ENCODE assay signal across 11 cellular contexts in genomic region chr1:160207118-160207650, GRCh38. TPM values are rescaled to one million over a fixed set of nuclear protein-coding genes. Genes with fewer than 3 reads are reported as not detected.
DNase-seq lines count a peak whose midpoint lies in the region; ATAC-seq and TF ChIP-seq lines count a peak whose summit lies in the region.
"Had no signal": no experiment of that assay in that cellular context is flagged by ENCODE, and none has a peak within 500 bp of the region (broad histone marks: within the 10 kb centered on the region; RNA-seq: fewer than 3 reads in every experiment).

No MANE protein-coding gene starts in this region.

- TF ChIP-seq CTCF in CD14-positive monocyte (IDR thresholded peaks at IDR 0.05) (no peak), coronary artery (IDR thresholded peaks at IDR 0.05) (no peak), osteoblast (IDR thresholded peaks at IDR 0.05; ENCODE audit: extremely low read depth, low read depth, low read length) (no peak), body of pancreas (IDR thresholded peaks at IDR 0.05) (no peak)

- intact Hi-C loops in CD14-positive monocyte (cut with micrococcal nuclease), result loop anchor here in 1 of 2 donors (5.0 kb wide), 1 partner anchor 110 kb away; the partner anchor contains the start of gene IGSF8
- intact Hi-C loops in body of pancreas (cut with DNase I), result no loop called here

- no peak overlapping the region for H2AFZ ChIP-seq in osteoblast (ENCODE audit: low read length)

- H3K4me1 ChIP-seq in osteoblast (ENCODE audit: insufficient read depth, low read length) (peaks cover 43% of the 10 kb centered on the region), body of pancreas (peaks cover 54% of the 10 kb centered on the region)

- H3K4me3 ChIP-seq in MG63 (peak overlapping the region; percentile 80), coronary artery (peak overlapping the region; percentile 98), osteoblast (ENCODE audit: insufficient read depth, low read length) (peak overlapping the region; percentile 94), body of pancreas (no peak overlapping the region)
- H3K4me3 ChIP-seq: mucosa of descending colon had no signal

- H3K9me3 Mint-ChIP-seq in CD14-positive monocyte, result no peaks in the 10 kb centered on the region

- H3K27ac ChIP-seq in coronary artery, result peak overlapping the region; percentile 97 to 99
- peak overlapping the region; percentile 93 for H3K27ac ChIP-seq in osteoblast (ENCODE audit: low read depth, low read length)
- H3K27ac ChIP-seq in body of pancreas, result peak overlapping the region in 2 of 4 donors; percentile 83 to 85

- H3K27me3 Mint-ChIP-seq in CD14-positive monocyte (ENCODE audit: low read depth in 3 of 3), result peaks cover 0 to 4% (median 0%) of the 10 kb centered on the region in 3 donors

- no peaks in the 10 kb centered on the region for H3K27me3 ChIP-seq in MG63
- no peaks in the 10 kb centered on the region for H3K27me3 ChIP-seq in osteoblast (ENCODE audit: insufficient read depth, low read length)
- no peaks in the 10 kb centered on the region for H3K27me3 ChIP-seq in body of pancreas

- peak overlapping the region; percentile 95 for H3K4me2 ChIP-seq in osteoblast (ENCODE audit: insufficient read depth, low read length)

- ATAC-seq in HG03139 (IDR thresholded peaks at IDR 0.05; ENCODE audit: unreplicated experiment) (no peak), body of pancreas (no peak)
- ATAC-seq: mucosa of descending colon had no signal

- DNase-seq in CD14-positive monocyte (ENCODE audit: low spot score) (no peak), MG63 (no peak), coronary artery (ENCODE audit: low spot score) (no peak), osteoblast (ENCODE audit: insufficient read length, low spot score, missing footprints) (no peak), Kasumi-1 (lab: John Stamatoyannopoulos, UW) (no peak), NCI-H82 treated with DMSO at 0.1 percent for 48 hours (lab: John Stamatoyannopoulos, UW; ENCODE audit: unreplicated experiment) (no peak), body of pancreas (no peak)
- DNase-seq: mucosa of descending colon had no signal

- H3K9me3 ChIP-seq in MG63 (no peaks in the 10 kb centered on the region), osteoblast (ENCODE audit: low read depth, low read length) (no peaks in the 10 kb centered on the region), body of pancreas (no peaks in the 10 kb centered on the region)
- H3K9me3 ChIP-seq: mucosa of descending colon had no signal

- peaks cover 43% of the 10 kb centered on the region for H3K4me1 Mint-ChIP-seq in CD14-positive monocyte

- WGBS in body of pancreas, 2 donors, result 84 to 86% methylated on average over 4 of the region's 4 CpGs

- peak overlapping the region in 6 of 7 donors; percentile 15 to 85 (median 58) for H3K27ac Mint-ChIP-seq in CD14-positive monocyte

- TF ChIP-seq POLR2A in body of pancreas (IDR thresholded peaks at IDR 0.05), result no peak

- H3K36me3 Mint-ChIP-seq in CD14-positive monocyte, result peaks cover 44 to 52% of the 10 kb centered on the region in 2 donors

- H3K36me3 ChIP-seq in MG63, result peaks cover 65% of the 10 kb centered on the region
- peaks cover 50% of the 10 kb centered on the region for H3K36me3 ChIP-seq in osteoblast (ENCODE audit: insufficient read depth, low read length)
- H3K36me3 ChIP-seq in body of pancreas (replicated peaks in 1 of 2; ENCODE audit: insufficient read depth in 1 of 2, low read depth in 2 of 2), result peaks cover 1 to 3% of the 10 kb centered on the region in 2 donors

- peaks cover 48% of the 10 kb centered on the region for H4K20me1 ChIP-seq in osteoblast (ENCODE audit: insufficient read depth, low read length)

- no peak overlapping the region for H3K4me3 Mint-ChIP-seq in CD14-positive monocyte

- peaks cover 59% of the 10 kb centered on the region for H3K79me2 ChIP-seq in osteoblast (ENCODE audit: insufficient read depth, low read length)

RNA-seq across cellular contexts. Expression of gene PEA15, which starts 2.0 kb away (rescaled TPM):
- polyA plus RNA-seq in CD14-positive monocyte, result 10 to 100 TPM; 23.6 to 38.1 TPM
- 243 and 355 TPM in 2 replicates for total RNA-seq in MG63 (2014; rRNA removed; shearing (Covaris generic); ENCODE audit: low replicate concordance)
- total RNA-seq in osteoblast, result 200 and 217 TPM in 2 replicates
- total RNA-seq in body of pancreas, result 10 to 100 TPM; 21.4 to 23.9 TPM

RNA-seq across cellular contexts. Expression of gene CASQ1, which starts 16.8 kb away (rescaled TPM):
- under 1 TPM in 1 of 2 donors, not detected in 1; 0.09 TPM for polyA plus RNA-seq in CD14-positive monocyte
- total RNA-seq in MG63 (2014; rRNA removed; shearing (Covaris generic); ENCODE audit: low replicate concordance), result not detected in 2 replicates
- total RNA-seq in osteoblast (0.29 and 0.36 TPM in 2 replicates), body of pancreas (not detected)
- total RNA-seq: M059J had no signal

RNA-seq across cellular contexts. Expression of gene DCAF8, which starts 55.2 kb away (rescaled TPM):
- 10 to 100 TPM; 35.5 to 44.6 TPM for polyA plus RNA-seq in CD14-positive monocyte
- total RNA-seq in MG63 (2014; rRNA removed; shearing (Covaris generic); ENCODE audit: low replicate concordance), result 46.3 and 71.9 TPM in 2 replicates
- total RNA-seq in osteoblast, result 107 and 112 TPM in 2 replicates
- total RNA-seq in body of pancreas, result 100 to 1,000 TPM; 123 to 190 TPM

RNA-seq across cellular contexts. Expression of gene ATP1A4, which starts 55.8 kb away (rescaled TPM):
- polyA plus RNA-seq in CD14-positive monocyte, result under 1 TPM in 1 of 2 donors, not detected in 1; 1.00 TPM
- not detected in 2 replicates for total RNA-seq in MG63 (2014; rRNA removed; shearing (Covaris generic); ENCODE audit: low replicate concordance)
- total RNA-seq in osteoblast (not detected in 2 replicates), body of pancreas (not detected)
- total RNA-seq: M059J; T-helper 2 cell treated with Interferon-gamma antibody and Interleukin-4, amounts not matched to agents 100 ng/mL and 5 ng/mL, for 36 hours had no signal

Comparison
In these comparisons a context has a peak if more than half of its experiments do, and no peak if none do; other contexts are left out.
1. H3K4me3 ChIP-seq: peak in MG63 (single experiment), coronary artery (single experiment) and osteoblast (single experiment); none in body of pancreas (0 of 2).